ENCODE assay signal across 18 cellular contexts in the genomic region with DNA sequence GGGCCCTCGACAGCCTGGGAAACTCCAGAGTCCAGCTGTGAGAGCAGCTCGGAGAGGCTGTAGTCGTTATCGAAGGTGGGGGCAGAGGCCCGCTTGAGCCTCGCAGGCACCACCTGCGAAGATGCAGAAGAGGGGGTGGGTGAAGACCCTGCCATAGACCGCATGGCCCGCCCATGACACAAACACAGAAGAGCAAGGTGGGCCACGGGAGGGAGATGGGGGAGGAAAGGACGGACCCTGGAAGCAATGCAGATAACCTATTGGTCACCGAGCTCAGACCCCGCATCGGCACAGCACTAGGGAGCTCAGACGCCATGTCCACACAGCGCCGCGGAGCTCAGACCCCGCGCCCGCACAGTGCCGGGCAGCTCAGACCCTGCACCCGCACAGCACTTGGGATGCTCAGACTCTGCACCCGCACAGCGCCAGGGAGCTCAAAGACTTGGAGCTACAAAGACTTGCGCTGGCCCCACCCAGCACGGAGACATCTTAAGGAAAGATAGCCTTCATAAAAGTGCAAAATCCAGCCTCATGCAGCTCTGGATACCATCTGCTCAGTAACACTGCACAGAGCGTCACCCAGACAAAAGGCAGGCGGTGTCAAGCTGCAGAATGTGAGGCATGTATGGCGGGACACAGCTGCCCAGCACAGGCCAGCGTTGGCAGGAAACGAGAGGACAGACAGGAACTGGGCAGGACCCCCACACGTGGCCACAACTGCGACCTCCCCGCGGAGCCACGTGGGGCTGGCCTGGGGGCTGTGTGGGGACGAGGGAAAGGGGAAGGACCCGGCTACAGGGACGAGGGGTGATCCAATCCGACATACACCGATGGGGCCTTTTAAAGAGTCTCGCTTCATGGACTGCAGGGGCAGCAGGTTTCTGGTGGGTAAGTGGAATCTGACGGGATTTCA. TPM values are rescaled to one million over a fixed set of nuclear protein-coding genes. Genes with fewer than 3 reads are reported as not detected.
"Had no signal": no experiment of that assay in that cellular context is flagged by ENCODE, and none has a peak within 500 bp of the region (broad histone marks: within the 10 kb centered on the region; RNA-seq: fewer than 3 reads in every experiment).

No MANE protein-coding gene starts in this region.

- H3K27ac Mint-ChIP-seq: activated CD4-positive, alpha-beta memory T cell treated with anti-CD3 and anti-CD28 coated beads, Interleukin-2, amount 10 ng/mL, durations not matched to agents 7 days and 5 days; activated CD8-positive, alpha-beta memory T cell treated with anti-CD3 and anti-CD28 coated beads, Interleukin-2, amount 10 ng/mL, durations not matched to agents 7 days and 5 days; nephron; type B pancreatic cell had no signal

- H3K9me3 Mint-ChIP-seq: activated CD4-positive, alpha-beta memory T cell treated with anti-CD3 and anti-CD28 coated beads, Interleukin-2, amount 10 ng/mL, durations not matched to agents 7 days and 5 days; central memory CD8-positive, alpha-beta T cell; nephron; stimulated activated naive CD8-positive, alpha-beta T cell treated with anti-CD3 and anti-CD28 coated beads, Interleukin-15, amount 100 ng/mL, for 72 hours; type B pancreatic cell had no signal

- ATAC-seq: activated CD8-positive, alpha-beta memory T cell treated with anti-CD3 and anti-CD28 coated beads, Interleukin-2, amount 10 ng/mL, durations not matched to agents 7 days and 5 days; heart right ventricle; lower lobe of right lung; stimulated activated naive CD8-positive, alpha-beta T cell treated with anti-CD3 and anti-CD28 coated beads, Interleukin-15, amount 100 ng/mL, for 72 hours had no signal

- H3K36me3 ChIP-seq: brain microvascular endothelial cell, colonic mucosa, heart right ventricle had no signal

- H3K36me3 Mint-ChIP-seq: activated CD8-positive, alpha-beta memory T cell treated with anti-CD3 and anti-CD28 coated beads, Interleukin-2, amount 10 ng/mL, durations not matched to agents 7 days and 5 days had no signal

- H3K4me1 ChIP-seq: colonic mucosa, heart right ventricle, lower lobe of right lung, suprapubic skin had no signal

- H3K27ac ChIP-seq: brain microvascular endothelial cell, colonic mucosa, heart right ventricle, lower lobe of right lung, suprapubic skin had no signal

- H3K4me1 Mint-ChIP-seq: activated CD4-positive, alpha-beta memory T cell treated with anti-CD3 and anti-CD28 coated beads, Interleukin-2, amount 10 ng/mL, durations not matched to agents 7 days and 5 days; activated CD8-positive, alpha-beta memory T cell treated with anti-CD3 and anti-CD28 coated beads, Interleukin-2, amount 10 ng/mL, durations not matched to agents 7 days and 5 days; central memory CD8-positive, alpha-beta T cell; stimulated activated naive CD8-positive, alpha-beta T cell treated with anti-CD3 and anti-CD28 coated beads, Interleukin-15, amount 100 ng/mL, for 72 hours had no signal

- FAIRE-seq: endometrium had no signal

- DNase-seq: activated CD4-positive, alpha-beta memory T cell treated with anti-CD3 and anti-CD28 coated beads, Interleukin-2, amount 10 ng/mL, durations not matched to agents 7 days and 5 days; activated CD4-positive, alpha-beta T cell treated with anti-CD3 and anti-CD28 coated beads for 4 hours; activated CD8-positive, alpha-beta memory T cell treated with anti-CD3 and anti-CD28 coated beads, Interleukin-2, amount 10 ng/mL, durations not matched to agents 7 days and 5 days; anterior cingulate cortex; brain microvascular endothelial cell; colonic mucosa; erythroblast; heart right ventricle; lower lobe of right lung; occipital lobe; stimulated activated naive CD8-positive, alpha-beta T cell treated with anti-CD3 and anti-CD28 coated beads, Interleukin-15, amount 100 ng/mL, for 72 hours had no signal

- H3K4me3 Mint-ChIP-seq: activated CD4-positive, alpha-beta memory T cell treated with anti-CD3 and anti-CD28 coated beads, Interleukin-2, amount 10 ng/mL, durations not matched to agents 7 days and 5 days; activated CD8-positive, alpha-beta memory T cell treated with anti-CD3 and anti-CD28 coated beads, Interleukin-2, amount 10 ng/mL, durations not matched to agents 7 days and 5 days; central memory CD8-positive, alpha-beta T cell; nephron; stimulated activated naive CD8-positive, alpha-beta T cell treated with anti-CD3 and anti-CD28 coated beads, Interleukin-15, amount 100 ng/mL, for 72 hours; type B pancreatic cell had no signal

- H3K27me3 ChIP-seq: brain microvascular endothelial cell, colonic mucosa, suprapubic skin had no signal

- H3K27me3 Mint-ChIP-seq: activated CD4-positive, alpha-beta memory T cell treated with anti-CD3 and anti-CD28 coated beads, Interleukin-2, amount 10 ng/mL, durations not matched to agents 7 days and 5 days; activated CD8-positive, alpha-beta memory T cell treated with anti-CD3 and anti-CD28 coated beads, Interleukin-2, amount 10 ng/mL, durations not matched to agents 7 days and 5 days; stimulated activated naive CD8-positive, alpha-beta T cell treated with anti-CD3 and anti-CD28 coated beads, Interleukin-15, amount 100 ng/mL, for 72 hours; type B pancreatic cell had no signal

- H3K9me3 ChIP-seq: colonic mucosa, heart right ventricle, lower lobe of right lung, suprapubic skin had no signal

- H3K4me3 ChIP-seq: colonic mucosa, heart right ventricle, lower lobe of right lung, suprapubic skin had no signal

RNA-seq across cellular contexts. Expression of gene RIPK4, which starts 22.6 kb away (rescaled TPM):
- total RNA-seq: activated CD4-positive, alpha-beta memory T cell treated with anti-CD3 and anti-CD28 coated beads, Interleukin-2, amount 10 ng/mL, durations not matched to agents 7 days and 5 days; activated CD8-positive, alpha-beta memory T cell treated with anti-CD3 and anti-CD28 coated beads, Interleukin-2, amount 10 ng/mL, durations not matched to agents 7 days and 5 days; mesenteric fat pad; T-helper 2 cell treated with Interferon-gamma antibody and Interleukin-4, amounts not matched to agents 100 ng/mL and 5 ng/mL, for 36 hours had no signal
